Comparison of ENCODE assay signal across 8 cellular contexts in genomic region chr16:57186630-57187507, GRCh38. TPM values are rescaled to one million over a fixed set of nuclear protein-coding genes. Genes with fewer than 3 reads are reported as not detected.
A peak's percentile ranks its signal among the peaks of the same experiment; 100 is the strongest.
DNase-seq lines count a peak whose midpoint lies in the region; ATAC-seq and TF ChIP-seq lines count a peak whose summit lies in the region.

No MANE protein-coding gene starts in this region.

- peak; percentile 14 for DNase-seq in stimulated activated CD4-positive, alpha-beta T cell treated with anti-CD3 and anti-CD28 coated beads, Interleukin-4, amount 100 ng/mL, for 1 hour
- no peak for DNase-seq in stimulated activated CD4-positive, alpha-beta T cell treated with anti-CD3 and anti-CD28 coated beads, Interleukin-1b, Interleukin-23, amount 100 ng/mL, for 48 hours
- DNase-seq in activated CD4-positive, alpha-beta T cell treated with anti-CD3 and anti-CD28 coated beads, Interleukin-2, amount 10 ng/mL, durations not matched to agents 24 days and 14 days: peak; percentile 78
- DNase-seq in endodermal cell: peak; percentile 71
- no peak for DNase-seq in NCI-H2196 (lab: John Stamatoyannopoulos, UW; ENCODE audit: unreplicated experiment)

- H3K27ac ChIP-seq in HUES6 (ENCODE audit: low read depth, low read length): peak overlapping the region; percentile 43; the same call in 1 of the 2 replicates
- H3K27ac ChIP-seq in endodermal cell (ENCODE audit: low read depth, low read length): peak overlapping the region; percentile 91
- H3K27ac ChIP-seq in mucosa of rectum (ENCODE audit: low read depth in 2 of 2, low read length in 2 of 2): peak overlapping the region; percentile 93 to 95

- no peaks in the 10 kb centered on the region for H3K9me3 Mint-ChIP-seq in activated CD4-positive, alpha-beta T cell treated with anti-CD3 and anti-CD28 coated beads, Interleukin-2, amount 10 ng/mL, durations not matched to agents 24 days and 14 days
- H3K9me3 Mint-ChIP-seq in endodermal cell: no peaks in the 10 kb centered on the region

- peaks cover 32% of the 10 kb centered on the region for H3K4me1 Mint-ChIP-seq in activated CD4-positive, alpha-beta T cell treated with anti-CD3 and anti-CD28 coated beads, Interleukin-2, amount 10 ng/mL, durations not matched to agents 24 days and 14 days
- peaks cover 16% of the 10 kb centered on the region for H3K4me1 Mint-ChIP-seq in endodermal cell

- H3K36me3 ChIP-seq in HUES6 (ENCODE audit: control insufficient read depth, insufficient read depth, low read length) (no peaks in the 10 kb centered on the region), endodermal cell (ENCODE audit: control insufficient read depth, insufficient read depth, low read length) (peaks cover 13% of the 10 kb centered on the region), mucosa of rectum (ENCODE audit: control insufficient read depth in 2 of 2, insufficient read depth in 2 of 2, low read length in 2 of 2) (no peaks in the 10 kb centered on the region)

- H3K9ac ChIP-seq in HUES6 (ENCODE audit: low read length) (peak overlapping the region; percentile 83), endodermal cell (ENCODE audit: extremely low read depth, low read length, poor library complexity, severe bottlenecking) (peak overlapping the region; percentile 65), mucosa of rectum (ENCODE audit: low read depth in 1 of 2, low read length in 2 of 2) (peak overlapping the region; percentile 89 to 94)

- peak overlapping the region; percentile 98 for H3K27ac Mint-ChIP-seq in activated CD4-positive, alpha-beta T cell treated with anti-CD3 and anti-CD28 coated beads, Interleukin-2, amount 10 ng/mL, durations not matched to agents 24 days and 14 days
- H3K27ac Mint-ChIP-seq in endodermal cell: peak overlapping the region; percentile 95

- peaks cover 2% of the 10 kb centered on the region for H3K27me3 Mint-ChIP-seq in activated CD4-positive, alpha-beta T cell treated with anti-CD3 and anti-CD28 coated beads, Interleukin-2, amount 10 ng/mL, durations not matched to agents 24 days and 14 days
- H3K27me3 Mint-ChIP-seq in endodermal cell (ENCODE audit: insufficient read depth): peaks cover 10% of the 10 kb centered on the region

- TF ChIP-seq CTCF in endodermal cell (conservative IDR thresholded peaks at IDR 0.05): no peak

- H3K36me3 Mint-ChIP-seq in activated CD4-positive, alpha-beta T cell treated with anti-CD3 and anti-CD28 coated beads, Interleukin-2, amount 10 ng/mL, durations not matched to agents 24 days and 14 days (ENCODE audit: low read depth): peaks cover 14% of the 10 kb centered on the region
- peaks cover 8% of the 10 kb centered on the region for H3K36me3 Mint-ChIP-seq in endodermal cell (ENCODE audit: low read depth)

- WGBS in endodermal cell (ENCODE audit: insufficient coverage in 1 of 2, insufficient read length in 1 of 2), 2 experiments: 0 to 1% methylated on average over 15 to 31 of the region's 31 CpGs

- H3K4me1 ChIP-seq in HUES6 (ENCODE audit: control insufficient read depth, insufficient read depth, low read length) (peaks cover 12% of the 10 kb centered on the region), endodermal cell (ENCODE audit: control insufficient read depth, insufficient read depth, low read length) (no peaks in the 10 kb centered on the region), mucosa of rectum (ENCODE audit: control insufficient read depth in 2 of 2, insufficient read depth in 2 of 2, low read length in 2 of 2) (peaks cover 17 to 23% of the 10 kb centered on the region in 2 donors)

- H3K4me3 ChIP-seq in HUES6 (ENCODE audit: low read depth, low read length) (peak overlapping the region; percentile 86), endodermal cell (ENCODE audit: low read length) (peak overlapping the region; percentile 95), mucosa of rectum (ENCODE audit: low read length in 2 of 2) (peak overlapping the region; percentile 85 to 95)

- H3K9me3 ChIP-seq in HUES6 (ENCODE audit: control insufficient read depth, insufficient read depth, low read depth, low read length): no peaks in the 10 kb centered on the region
- H3K9me3 ChIP-seq in endodermal cell (ENCODE audit: control insufficient read depth, low read length): no peaks in the 10 kb centered on the region
- H3K9me3 ChIP-seq in mucosa of rectum (ENCODE audit: control insufficient read depth in 2 of 2, low read length in 2 of 2): no peaks in the 10 kb centered on the region

- H3K27me3 ChIP-seq in HUES6 (ENCODE audit: control insufficient read depth, insufficient read depth, low read length) (no peaks in the 10 kb centered on the region), endodermal cell (ENCODE audit: control insufficient read depth, insufficient read depth, low read length, poor library complexity, severe bottlenecking) (no peaks in the 10 kb centered on the region), mucosa of rectum (ENCODE audit: control insufficient read depth in 2 of 2, insufficient read depth in 2 of 2, low read length in 2 of 2) (no peaks in the 10 kb centered on the region)

- intact Hi-C loops in activated CD4-positive, alpha-beta T cell treated with anti-CD3 and anti-CD28 coated beads, Interleukin-2, amount 10 ng/mL, durations not matched to agents 24 days and 14 days (cut with micrococcal nuclease): loop anchor here (1.0 to 10.0 kb wide), 6 partner anchors 58 to 732 kb away; partner anchors contain the start of genes ARL2BP, CCDC102A, CIAPIN1 and COQ9

- ATAC-seq in HG03342 (IDR thresholded peaks at IDR 0.05; ENCODE audit: unreplicated experiment): no peak

- peak overlapping the region; percentile 97 for H3K4me3 Mint-ChIP-seq in activated CD4-positive, alpha-beta T cell treated with anti-CD3 and anti-CD28 coated beads, Interleukin-2, amount 10 ng/mL, durations not matched to agents 24 days and 14 days
- peak overlapping the region; percentile 99 for H3K4me3 Mint-ChIP-seq in endodermal cell

RNA-seq across cellular contexts. Expression of gene RSPRY1, which starts 0.7 kb away (rescaled TPM):
- 33.0 and 36.6 TPM in 2 replicates for total RNA-seq in activated CD4-positive, alpha-beta T cell treated with anti-CD3 and anti-CD28 coated beads, Interleukin-2, amount 10 ng/mL, durations not matched to agents 24 days and 14 days
- total RNA-seq in endodermal cell: 10 to 100 TPM; 40.3 to 46.5 TPM
- polyA plus RNA-seq in endodermal cell (2013, experiment 1 of 2): 42.0 TPM
- 38.2 TPM for polyA plus RNA-seq in endodermal cell (2013, experiment 2 of 2)

RNA-seq across cellular contexts. Expression of gene PSME3IP1, which starts 1.0 kb away (rescaled TPM):
- total RNA-seq in activated CD4-positive, alpha-beta T cell treated with anti-CD3 and anti-CD28 coated beads, Interleukin-2, amount 10 ng/mL, durations not matched to agents 24 days and 14 days: 126 and 130 TPM in 2 replicates
- total RNA-seq in endodermal cell: 100 to 1,000 TPM in 1 of 2 donors, 10 to 100 TPM in 1; 94.2 to 102 TPM
- 107 TPM for polyA plus RNA-seq in endodermal cell (2013, experiment 1 of 2)
- 106 TPM for polyA plus RNA-seq in endodermal cell (2013, experiment 2 of 2)

RNA-seq across cellular contexts. Expression of gene ARL2BP, which starts 58.2 kb away (rescaled TPM):
- 24.9 and 26.7 TPM in 2 replicates for total RNA-seq in activated CD4-positive, alpha-beta T cell treated with anti-CD3 and anti-CD28 coated beads, Interleukin-2, amount 10 ng/mL, durations not matched to agents 24 days and 14 days
- 10 to 100 TPM; 22.6 to 31.3 TPM for total RNA-seq in endodermal cell
- polyA plus RNA-seq in endodermal cell (2013, experiment 1 of 2): 60.5 TPM
- polyA plus RNA-seq in endodermal cell (2013, experiment 2 of 2): 63.1 TPM

Comparison
In these comparisons a context has a peak if more than half of its experiments do, and no peak if none do; other contexts are left out.
1. DNase-seq: peak in stimulated activated CD4-positive, alpha-beta T cell treated with anti-CD3 and anti-CD28 coated beads, Interleukin-4, amount 100 ng/mL, for 1 hour (single experiment), activated CD4-positive, alpha-beta T cell treated with anti-CD3 and anti-CD28 coated beads, Interleukin-2, amount 10 ng/mL, durations not matched to agents 24 days and 14 days (single experiment) and endodermal cell (single experiment); none in stimulated activated CD4-positive, alpha-beta T cell treated with anti-CD3 and anti-CD28 coated beads, Interleukin-1b, Interleukin-23, amount 100 ng/mL, for 48 hours (single experiment) and NCI-H2196 (single experiment).
2. H3K27ac ChIP-seq: peak in every context shown above with its lines; median percentile 94 in mucosa of rectum; 91 in endodermal cell; 43 in HUES6.
3. Peak in every context shown above with its lines, with median percentiles within 50 percentile points of each other: H3K4me3 ChIP-seq and H3K9ac ChIP-seq.